Comparison of ENCODE assay signal across 8 cellular contexts in genomic region chr17:29566473-29567361, GRCh38. TPM values are rescaled to one million over a fixed set of nuclear protein-coding genes. Genes with fewer than 3 reads are reported as not detected.
DNase-seq lines count a peak whose midpoint lies in the region; ATAC-seq and TF ChIP-seq lines count a peak whose summit lies in the region.

TSS of gene ABHD15 (minus strand) at chr17:29567037. CDS start at chr17:29566966, 71 bp downstream.

- H3K79me2 ChIP-seq in hepatocyte, result peaks cover 29% of the 10 kb centered on the region

- peak within 1 kb of the TSS; percentile 95 for H3K4me2 ChIP-seq in hepatocyte

- H3K4me1 ChIP-seq in hepatocyte (ENCODE audit: insufficient read depth), result peaks cover 31% of the 10 kb centered on the region

- TF ChIP-seq CTCF in astrocyte of the cerebellum (IDR thresholded peaks at IDR 0.05; ENCODE audit: low read depth, low read length, missing control alignments) (no peak), hepatocyte (IDR thresholded peaks at IDR 0.05; ENCODE audit: poor library complexity) (no peak), retinal pigment epithelial cell (conservative IDR thresholded peaks at IDR 0.05; ENCODE audit: low read depth, low read length) (no peak)

- H3K4me3 ChIP-seq in astrocyte of the cerebellum (ENCODE audit: low read depth, low read length) (peak within 1 kb of the TSS; percentile 72), hepatocyte (peak within 1 kb of the TSS; percentile 80), retinal pigment epithelial cell (ENCODE audit: low read length) (peak within 1 kb of the TSS; percentile 64)

- peak within 1 kb of the TSS; percentile 80 for H2AFZ ChIP-seq in hepatocyte

- H3K27me3 ChIP-seq in hepatocyte, result no peaks in the 10 kb centered on the region

- no peaks in the 10 kb centered on the region for H3K36me3 ChIP-seq in hepatocyte (replicated peaks; ENCODE audit: insufficient read depth, low read depth)

- no peaks in the 10 kb centered on the region for H3K9me2 ChIP-seq in hepatocyte (replicated peaks; ENCODE audit: insufficient read depth)

- H3K9me3 ChIP-seq in hepatocyte (ENCODE audit: low read depth), result no peaks in the 10 kb centered on the region

- peak within 1 kb of the TSS; percentile 90 for H3K27ac ChIP-seq in hepatocyte

- in situ Hi-C loops in astrocyte of the cerebellum (cut with HindIII; ENCODE audit: low sequenced_read_pairs), result no loop called here

- 2% methylated on average over 68 of the region's 97 CpGs for WGBS in hepatocyte (ENCODE audit: low lambda C conversion rate, missing lambda C conversion rate)

- no peaks in the 10 kb centered on the region for H4K20me1 ChIP-seq in hepatocyte (ENCODE audit: insufficient read depth, poor library complexity, severe bottlenecking)

- ATAC-seq in HG03139 (IDR thresholded peaks at IDR 0.05; ENCODE audit: unreplicated experiment), result no peak

- DNase-seq in AML-193 (lab: John Stamatoyannopoulos, UW), result peak; percentile 71 to 79
- DNase-seq in GM19238 (ENCODE audit: insufficient read length, low spot score), result peak; percentile 67
- DNase-seq in LHCN-M2 (ENCODE audit: low read depth), result peak; percentile 61
- peak in 4 of 5 donors; percentile 42 to 71 (median 54) for DNase-seq in T-helper 1 cell
- no peak for DNase-seq in astrocyte of the cerebellum (ENCODE audit: low read depth)
- peak; percentile 90 for DNase-seq in hepatocyte (ENCODE audit: low spot score)
- DNase-seq in retinal pigment epithelial cell (ENCODE audit: low read depth), result no peak

RNA-seq across cellular contexts. Expression of gene ABHD15, which starts in this region (rescaled TPM):
- total RNA-seq in LHCN-M2 (2014; rRNA removed) (8.4 and 8.5 TPM in 2 replicates), hepatocyte (16.8 and 19.2 TPM in 2 replicates)
- polyA plus RNA-seq in LHCN-M2 (2012), result 3.2 TPM
- polyA plus RNA-seq in hepatocyte, result 11.0 and 11.8 TPM in 2 replicates

Comparison
In these comparisons a context has a peak if more than half of its experiments do, and no peak if none do; other contexts are left out.
1. DNase-seq: peak in AML-193 (2 of 2), GM19238 (single experiment), LHCN-M2 (single experiment), T-helper 1 cell (4 of 5) and hepatocyte (single experiment); none in astrocyte of the cerebellum (single experiment) and retinal pigment epithelial cell (single experiment).
2. Peak in every context shown above with its lines, with median percentiles within 50 percentile points of each other: H3K4me3 ChIP-seq.